ENCODE assay signal across 14 cellular contexts in genomic region chr5:117107859-117108258, GRCh38.
"Had no signal": no experiment of that assay in that cellular context is flagged by ENCODE, and none has a peak within 500 bp of the region (broad histone marks: within the 10 kb centered on the region; RNA-seq: fewer than 3 reads in every experiment).

No MANE protein-coding gene starts in this region.

- H3K4me3 ChIP-seq: lung, thoracic aorta had no signal

- H3K27me3 ChIP-seq: neutrophil had no signal

- H3K36me3 ChIP-seq: neutrophil, thoracic aorta had no signal

- H3K27me3 Mint-ChIP-seq: activated naive CD4-positive, alpha-beta T cell treated with anti-CD3 and anti-CD28 coated beads, Interleukin-2, amount 10 ng/mL, durations not matched to agents 7 days and 5 days; naive thymus-derived CD8-positive, alpha-beta T cell; stimulated activated naive CD8-positive, alpha-beta T cell treated with anti-CD3 and anti-CD28 coated beads, Interleukin-15, amount 100 ng/mL, for 72 hours had no signal

- H3K9me3 Mint-ChIP-seq: activated naive CD4-positive, alpha-beta T cell treated with anti-CD3 and anti-CD28 coated beads, Interleukin-2, amount 10 ng/mL, durations not matched to agents 7 days and 5 days had no signal

- DNase-seq: activated CD4-positive, alpha-beta T cell treated with anti-CD3 and anti-CD28 coated beads for 48 hours; activated CD8-positive, alpha-beta memory T cell treated with anti-CD3 and anti-CD28 coated beads for 24 hours; activated naive CD4-positive, alpha-beta T cell treated with anti-CD3 and anti-CD28 coated beads, Interleukin-2, amount 10 ng/mL, durations not matched to agents 7 days and 5 days; foreskin melanocyte; head of caudate nucleus; left colon; naive thymus-derived CD8-positive, alpha-beta T cell; posterior cingulate gyrus; stimulated activated CD4-positive, alpha-beta T cell treated with anti-CD3 and anti-CD28 coated beads, Interleukin-15, amount 100 ng/mL, for 24 hours; stimulated activated CD4-positive, alpha-beta T cell treated with anti-CD3 and anti-CD28 coated beads, Interleukin-4, amount 100 ng/mL, for 4 hours; stimulated activated naive CD8-positive, alpha-beta T cell treated with anti-CD3 and anti-CD28 coated beads, Interleukin-15, amount 100 ng/mL, for 72 hours had no signal

- H3K36me3 Mint-ChIP-seq: activated naive CD4-positive, alpha-beta T cell treated with anti-CD3 and anti-CD28 coated beads, Interleukin-2, amount 10 ng/mL, durations not matched to agents 7 days and 5 days; naive thymus-derived CD8-positive, alpha-beta T cell had no signal

- H3K4me3 Mint-ChIP-seq: activated naive CD4-positive, alpha-beta T cell treated with anti-CD3 and anti-CD28 coated beads, Interleukin-2, amount 10 ng/mL, durations not matched to agents 7 days and 5 days; naive thymus-derived CD8-positive, alpha-beta T cell; stimulated activated naive CD8-positive, alpha-beta T cell treated with anti-CD3 and anti-CD28 coated beads, Interleukin-15, amount 100 ng/mL, for 72 hours had no signal

- H3K4me1 Mint-ChIP-seq: activated naive CD4-positive, alpha-beta T cell treated with anti-CD3 and anti-CD28 coated beads, Interleukin-2, amount 10 ng/mL, durations not matched to agents 7 days and 5 days; naive thymus-derived CD8-positive, alpha-beta T cell; stimulated activated naive CD8-positive, alpha-beta T cell treated with anti-CD3 and anti-CD28 coated beads, Interleukin-15, amount 100 ng/mL, for 72 hours had no signal

- ATAC-seq: left colon; naive thymus-derived CD8-positive, alpha-beta T cell; stimulated activated naive CD8-positive, alpha-beta T cell treated with anti-CD3 and anti-CD28 coated beads, Interleukin-15, amount 100 ng/mL, for 72 hours had no signal

- H3K27ac Mint-ChIP-seq: activated naive CD4-positive, alpha-beta T cell treated with anti-CD3 and anti-CD28 coated beads, Interleukin-2, amount 10 ng/mL, durations not matched to agents 7 days and 5 days; naive thymus-derived CD8-positive, alpha-beta T cell; stimulated activated naive CD8-positive, alpha-beta T cell treated with anti-CD3 and anti-CD28 coated beads, Interleukin-15, amount 100 ng/mL, for 72 hours had no signal

- H3K9me3 ChIP-seq: neutrophil, thoracic aorta had no signal
